14 cellular contexts compared by ENCODE assay signal in the genomic region with DNA sequence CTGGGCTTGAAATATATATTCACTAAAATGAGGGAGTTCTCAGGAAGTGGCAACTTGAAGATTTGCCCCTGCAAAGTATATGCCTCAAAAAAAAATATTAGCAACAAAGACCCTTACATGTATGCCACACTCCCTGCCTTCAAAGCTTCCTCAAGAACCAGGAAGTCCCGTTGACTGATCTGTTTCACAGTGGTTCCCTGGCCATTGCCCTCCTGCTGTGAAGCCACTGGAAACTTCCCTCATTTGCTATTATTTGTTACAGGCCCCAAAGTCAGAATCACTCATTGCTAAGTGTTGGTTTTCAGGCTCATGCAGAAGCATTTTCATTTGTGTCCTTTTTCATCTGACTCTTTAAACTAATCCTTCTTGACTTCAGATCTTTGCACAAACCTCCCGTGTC.
"Had no signal": no experiment of that assay in that cellular context is flagged by ENCODE, and none has a peak within 500 bp of the region (broad histone marks: within the 10 kb centered on the region; RNA-seq: fewer than 3 reads in every experiment).

No MANE protein-coding gene starts in this region.

- H3K27ac Mint-ChIP-seq: activated CD4-positive, alpha-beta T cell treated with anti-CD3 and anti-CD28 coated beads, Interleukin-2, amount 10 ng/mL, durations not matched to agents 7 days and 5 days; activated naive CD4-positive, alpha-beta T cell treated with anti-CD3 and anti-CD28 coated beads, Interleukin-2, amount 10 ng/mL, durations not matched to agents 7 days and 5 days; activated T-helper 2 cell treated with anti-CD3 and anti-CD28 coated beads, Interferon-gamma antibody, Interleukin-2, Interleukin-4, amounts not matched to agents 10 μg/mL and 5 μg/mL and 100 μg/mL, durations not matched to agents 14 hours and 24 hours and 36 hours; dendritic cell treated with granulocyte-macrophage colony-stimulating factor and Interleukin-4, amounts not matched to agents 40 ng/mL and 50 ng/mL, for 4 days had no signal

- H3K4me1 ChIP-seq: adrenal gland, parathyroid adenoma had no signal

- H3K36me3 Mint-ChIP-seq: activated naive CD4-positive, alpha-beta T cell treated with anti-CD3 and anti-CD28 coated beads, Interleukin-2, amount 10 ng/mL, durations not matched to agents 7 days and 5 days had no signal

- H3K36me3 ChIP-seq: adrenal gland had no signal

- ATAC-seq: left ventricle myocardium superior had no signal

- H3K4me3 ChIP-seq: adrenal gland had no signal

- DNase-seq: activated CD4-positive, alpha-beta T cell treated with anti-CD3 and anti-CD28 coated beads, Interleukin-2, amount 10 ng/mL, durations not matched to agents 7 days and 5 days; activated naive CD4-positive, alpha-beta T cell treated with anti-CD3 and anti-CD28 coated beads, Interleukin-2, amount 10 ng/mL, durations not matched to agents 7 days and 5 days; adrenal gland; caudate nucleus; erythroblast; kidney; left ventricle myocardium superior; retina; stimulated activated CD4-positive, alpha-beta T cell treated with anti-CD3 and anti-CD28 coated beads, Interleukin-15, amount 100 ng/mL, for 24 hours; stimulated activated CD4-positive, alpha-beta T cell treated with anti-CD3 and anti-CD28 coated beads, Interleukin-4, amount 100 ng/mL, for 24 hours; T1000 had no signal

- H3K27ac ChIP-seq: adrenal gland, parathyroid adenoma had no signal

- H3K9me3 ChIP-seq: adrenal gland had no signal

- H3K9me3 Mint-ChIP-seq: activated CD4-positive, alpha-beta T cell treated with anti-CD3 and anti-CD28 coated beads, Interleukin-2, amount 10 ng/mL, durations not matched to agents 7 days and 5 days; activated naive CD4-positive, alpha-beta T cell treated with anti-CD3 and anti-CD28 coated beads, Interleukin-2, amount 10 ng/mL, durations not matched to agents 7 days and 5 days; activated T-helper 2 cell treated with anti-CD3 and anti-CD28 coated beads, Interferon-gamma antibody, Interleukin-2, Interleukin-4, amounts not matched to agents 10 μg/mL and 5 μg/mL and 100 μg/mL, durations not matched to agents 14 hours and 24 hours and 36 hours; dendritic cell treated with granulocyte-macrophage colony-stimulating factor and Interleukin-4, amounts not matched to agents 40 ng/mL and 50 ng/mL, for 4 days had no signal

- H3K27me3 ChIP-seq: adrenal gland had no signal
